In genomic region chrX:19121466-19121865, GRCh38 we compare ENCODE assay signal across 15 cellular contexts. TPM values are rescaled to one million over a fixed set of nuclear protein-coding genes. Genes with fewer than 3 reads are reported as not detected.
DNase-seq lines count a peak whose midpoint lies in the region; ATAC-seq, FAIRE-seq and TF ChIP-seq lines count a peak whose summit lies in the region.
"Had no signal": no experiment of that assay in that cellular context is flagged by ENCODE, and none has a peak within 500 bp of the region (broad histone marks: within the 10 kb centered on the region; RNA-seq: fewer than 3 reads in every experiment).

No MANE protein-coding gene starts in this region.

- no peak for FAIRE-seq in frontal cortex (lab: Jason Lieb, UNC)
- FAIRE-seq: GM18507, TTC549 had no signal

- peaks cover 0 to 10% (median 0%) of the 10 kb centered on the region in 12 donors for H3K4me1 ChIP-seq in heart left ventricle
- H3K4me1 ChIP-seq in esophagus (ENCODE audit: control insufficient read depth in 2 of 2, insufficient read depth in 2 of 2, low read length in 1 of 2) = no peaks in the 10 kb centered on the region
- H3K4me1 ChIP-seq in vagina = no peaks in the 10 kb centered on the region

- no peaks in the 10 kb centered on the region for H3K4me1 Mint-ChIP-seq in activated CD4-positive, alpha-beta T cell treated with anti-CD3 and anti-CD28 coated beads, Interleukin-2, amount 10 ng/mL, durations not matched to agents 7 days and 5 days
- H3K4me1 Mint-ChIP-seq: activated CD8-positive, alpha-beta memory T cell treated with anti-CD3 and anti-CD28 coated beads, Interleukin-2, amount 10 ng/mL, durations not matched to agents 7 days and 5 days had no signal

- no peak overlapping the region for H3K27ac ChIP-seq in heart left ventricle
- H3K27ac ChIP-seq in esophagus (ENCODE audit: low read depth in 2 of 2, low read length in 1 of 2) = no peak overlapping the region
- no peak overlapping the region for H3K27ac ChIP-seq in neural cell (ENCODE audit: low read length)
- H3K27ac ChIP-seq in vagina = no peak overlapping the region
- H3K27ac ChIP-seq: neutrophil had no signal

- no peaks in the 10 kb centered on the region for H3K9me3 ChIP-seq in heart left ventricle
- no peaks in the 10 kb centered on the region for H3K9me3 ChIP-seq in esophagus (ENCODE audit: control insufficient read depth in 2 of 2, insufficient read depth in 1 of 2, low read depth in 1 of 2, low read length in 1 of 2)
- H3K9me3 ChIP-seq in neural cell (ENCODE audit: low read length) = no peaks in the 10 kb centered on the region
- no peaks in the 10 kb centered on the region for H3K9me3 ChIP-seq in vagina
- H3K9me3 ChIP-seq: neutrophil had no signal

- no peaks in the 10 kb centered on the region for H3F3A ChIP-seq in neural cell (ENCODE audit: insufficient read depth, low read length, poor library complexity, severe bottlenecking)

- no peaks in the 10 kb centered on the region for H3K79me2 ChIP-seq in neural cell (replicated peaks; ENCODE audit: insufficient read depth, low read length)

- no peak for TF ChIP-seq RAD21 in neural cell (conservative IDR thresholded peaks at IDR 0.05)

- no peak for TF ChIP-seq EP300 in neural cell (conservative IDR thresholded peaks at IDR 0.05; ENCODE audit: poor library complexity, severe bottlenecking)

- ATAC-seq in heart left ventricle = no peak
- no peak for ATAC-seq in Right ventricle myocardium superior (ENCODE audit: poor library complexity)
- ATAC-seq: activated CD8-positive, alpha-beta memory T cell treated with anti-CD3 and anti-CD28 coated beads, Interleukin-2, amount 10 ng/mL, durations not matched to agents 7 days and 5 days had no signal

- DNase-seq in heart left ventricle (no peak), Right ventricle myocardium superior (no peak), vagina (ENCODE audit: extremely low spot score in 2 of 2) (no peak), frontal cortex (ENCODE audit: low spot score in 2 of 2) (no peak)
- no peak for DNase-seq in NK-92 treated with Interleukin-12 subunit alpha and Interleukin-12 subunit beta, amount 100 ng/mL, for 24 hours (lab: John Stamatoyannopoulos, UW)
- no peak for DNase-seq in activated CD4-positive, alpha-beta T cell treated with anti-CD3 and anti-CD28 coated beads, Interleukin-2, amount 10 ng/mL, durations not matched to agents 7 days and 5 days
- DNase-seq: activated CD8-positive, alpha-beta memory T cell treated with anti-CD3 and anti-CD28 coated beads, Interleukin-2, amount 10 ng/mL, durations not matched to agents 7 days and 5 days; amniotic stem cell; stimulated activated CD4-positive, alpha-beta T cell treated with anti-CD3 and anti-CD28 coated beads, Interleukin-4, amount 100 ng/mL, for 24 hours had no signal

- TF ChIP-seq CTCF in heart left ventricle (IDR thresholded peaks at IDR 0.05) (no peak), neural cell (IDR thresholded peaks at IDR 0.05; ENCODE audit: poor library complexity, severe bottlenecking) (no peak), vagina (IDR thresholded peaks at IDR 0.05) (no peak)

- POLR2A ChIA-PET in activated CD4-positive, alpha-beta T cell treated with anti-CD3 and anti-CD28 coated beads, Interleukin-2, amount 10 ng/mL, durations not matched to agents 7 days and 5 days (lab: Charles Lee) = no interaction called here

- H4K20me1 ChIP-seq in neural cell (ENCODE audit: insufficient read depth) = no peaks in the 10 kb centered on the region

- no peaks in the 10 kb centered on the region for H3K9me3 Mint-ChIP-seq in activated CD4-positive, alpha-beta T cell treated with anti-CD3 and anti-CD28 coated beads, Interleukin-2, amount 10 ng/mL, durations not matched to agents 7 days and 5 days

- peaks cover 0 to 67% (median 0%) of the 10 kb centered on the region in 9 donors for H3K27me3 ChIP-seq in heart left ventricle
- H3K27me3 ChIP-seq in esophagus (ENCODE audit: control insufficient read depth in 1 of 2, insufficient read depth in 2 of 2, low read length in 2 of 2) = peaks cover 5 to 8% of the 10 kb centered on the region in 2 donors
- peaks cover 40% of the 10 kb centered on the region for H3K27me3 ChIP-seq in neural cell (ENCODE audit: insufficient read depth, low read depth, low read length)
- H3K27me3 ChIP-seq in vagina = no peaks in the 10 kb centered on the region

- 6 to 33% (median 20%) methylated on average over 15 to 18 of the region's 18 CpGs for whole genome bisulfite sequencing in heart left ventricle, 4 donors
- 8 to 23% methylated on average over 18 of the region's 18 CpGs for WGBS in esophagus, 2 donors

- no peak for TF ChIP-seq POLR2A in heart left ventricle (IDR thresholded peaks at IDR 0.05)
- no peak for TF ChIP-seq POLR2A in vagina (IDR thresholded peaks at IDR 0.05)

- intact Hi-C loops in heart left ventricle (cut with DNase I) = no loop called here
- intact Hi-C loops in Right ventricle myocardium superior (cut with DNase I) = no loop called here
- intact Hi-C loops in vagina (cut with DNase I) = no loop called here

- no peak overlapping the region for H3K4me2 ChIP-seq in neural cell (ENCODE audit: low read length)

- no peaks in the 10 kb centered on the region for H3K9me2 ChIP-seq in neural cell (ENCODE audit: insufficient read depth, low read length)

- CTCF ChIA-PET in activated CD4-positive, alpha-beta T cell treated with anti-CD3 and anti-CD28 coated beads, Interleukin-2, amount 10 ng/mL, durations not matched to agents 7 days and 5 days (lab: Charles Lee) = no interaction called here

- no peak overlapping the region for H3K27ac Mint-ChIP-seq in activated CD4-positive, alpha-beta T cell treated with anti-CD3 and anti-CD28 coated beads, Interleukin-2, amount 10 ng/mL, durations not matched to agents 7 days and 5 days
- H3K27ac Mint-ChIP-seq: activated CD8-positive, alpha-beta memory T cell treated with anti-CD3 and anti-CD28 coated beads, Interleukin-2, amount 10 ng/mL, durations not matched to agents 7 days and 5 days had no signal

- peak overlapping the region in 11 of 12 donors; percentile 30 to 57 (median 50) for H3K4me3 ChIP-seq in heart left ventricle
- peak overlapping the region; percentile 37 to 40 for H3K4me3 ChIP-seq in esophagus (ENCODE audit: low read depth in 1 of 2, low read length in 2 of 2)
- H3K4me3 ChIP-seq in neural cell (ENCODE audit: low read length) = peak overlapping the region; percentile 63
- peak overlapping the region; percentile 37 to 39 for H3K4me3 ChIP-seq in vagina

- no peaks in the 10 kb centered on the region for H3K36me3 ChIP-seq in heart left ventricle
- no peaks in the 10 kb centered on the region for H3K36me3 ChIP-seq in esophagus (ENCODE audit: control insufficient read depth in 2 of 2, insufficient read depth in 2 of 2, low read length in 1 of 2)
- no peaks in the 10 kb centered on the region for H3K36me3 ChIP-seq in neural cell (ENCODE audit: insufficient read depth, low read length)
- H3K36me3 ChIP-seq in vagina = no peaks in the 10 kb centered on the region
- H3K36me3 ChIP-seq: neutrophil had no signal

- H3K36me3 Mint-ChIP-seq in activated CD4-positive, alpha-beta T cell treated with anti-CD3 and anti-CD28 coated beads, Interleukin-2, amount 10 ng/mL, durations not matched to agents 7 days and 5 days (ENCODE audit: low read depth) = no peaks in the 10 kb centered on the region
- H3K36me3 Mint-ChIP-seq: activated CD8-positive, alpha-beta memory T cell treated with anti-CD3 and anti-CD28 coated beads, Interleukin-2, amount 10 ng/mL, durations not matched to agents 7 days and 5 days had no signal

- H3K27me3 Mint-ChIP-seq in activated CD4-positive, alpha-beta T cell treated with anti-CD3 and anti-CD28 coated beads, Interleukin-2, amount 10 ng/mL, durations not matched to agents 7 days and 5 days = peaks cover 41% of the 10 kb centered on the region

- no peak overlapping the region for H3K4me3 Mint-ChIP-seq in activated CD4-positive, alpha-beta T cell treated with anti-CD3 and anti-CD28 coated beads, Interleukin-2, amount 10 ng/mL, durations not matched to agents 7 days and 5 days
- H3K4me3 Mint-ChIP-seq: activated CD8-positive, alpha-beta memory T cell treated with anti-CD3 and anti-CD28 coated beads, Interleukin-2, amount 10 ng/mL, durations not matched to agents 7 days and 5 days had no signal

- H3K9ac ChIP-seq in neural cell (ENCODE audit: low read length) = no peak overlapping the region

- H2AFZ ChIP-seq in neural cell (ENCODE audit: low read depth, low read length) = no peak overlapping the region

TF ChIP-seq in neural cell, 6 proteins besides CTCF, POLR2A, EP300 and RAD21 (continues in another document):
- TF ChIP-seq REST (IDR thresholded peaks at IDR 0.05; ENCODE audit: borderline replicate concordance) (no peak), MXI1 (conservative IDR thresholded peaks at IDR 0.05; ENCODE audit: poor library complexity, severe bottlenecking) (no peak), EZH2 (IDR thresholded peaks at IDR 0.05; ENCODE audit: borderline replicate concordance, insufficient read depth, low read length, poor library complexity, severe bottlenecking) (no peak)

RNA-seq across cellular contexts. Expression of gene ADGRG2, which starts 0.8 kb away (rescaled TPM):
- total RNA-seq in heart left ventricle = 1 to 10 TPM in 1 of 9 donors, under 1 TPM in 7, not detected in 1; 0.19 to 1.2 (median 0.24) TPM
- polyA plus RNA-seq in heart left ventricle = under 1 TPM; 0.15 to 0.58 TPM
- total RNA-seq in Right ventricle myocardium superior = 0.78 TPM
- under 1 TPM; 0.14 to 0.29 TPM for polyA plus RNA-seq in esophagus
- polyA plus RNA-seq in neural cell = 0.05 and 0.22 TPM in 2 replicates
- polyA minus RNA-seq in neural cell = not detected in 2 replicates
- total RNA-seq in vagina = 2.0 TPM
- 2.4 TPM for total RNA-seq in frontal cortex
- not detected for total RNA-seq in activated CD4-positive, alpha-beta T cell treated with anti-CD3 and anti-CD28 coated beads, Interleukin-2, amount 10 ng/mL, durations not matched to agents 7 days and 5 days
- total RNA-seq: activated CD8-positive, alpha-beta memory T cell treated with anti-CD3 and anti-CD28 coated beads, Interleukin-2, amount 10 ng/mL, durations not matched to agents 7 days and 5 days; RPMI7951 had no signal
